15 cellular contexts compared by ENCODE assay signal in the genomic region with DNA sequence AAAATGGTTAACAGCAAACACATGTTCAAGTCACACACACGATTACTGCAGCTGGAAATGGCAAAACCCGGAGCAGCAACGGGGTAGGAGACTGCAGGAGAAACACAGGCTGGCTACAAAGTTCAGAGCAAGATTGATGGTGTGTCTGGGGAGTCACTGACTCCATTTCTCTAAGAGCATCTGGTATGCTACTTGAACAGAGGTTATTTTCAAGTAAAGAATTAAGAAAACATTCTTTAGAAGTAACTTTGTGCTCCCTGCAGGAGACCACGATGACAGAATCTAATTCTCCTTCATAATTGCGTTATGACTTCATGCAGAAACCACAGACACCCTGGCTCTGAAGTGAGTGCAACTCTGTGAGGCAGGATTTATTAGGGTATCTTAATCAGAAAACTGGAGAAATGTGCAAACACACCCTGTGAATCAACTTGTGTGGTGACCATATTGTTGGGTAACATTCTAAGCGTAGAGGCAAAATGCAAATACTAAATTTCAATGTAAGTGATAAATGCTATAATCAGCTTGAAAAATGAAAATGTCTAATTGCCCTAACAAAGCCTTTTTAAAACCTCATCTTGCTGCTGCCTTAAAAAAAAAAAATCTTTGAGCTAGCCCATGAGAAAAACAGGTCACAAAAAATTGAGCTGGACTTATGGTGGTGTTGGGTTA.
DNase-seq lines count a peak whose midpoint lies in the region; ATAC-seq, FAIRE-seq and TF ChIP-seq lines count a peak whose summit lies in the region.
"Had no signal": no experiment of that assay in that cellular context is flagged by ENCODE, and none has a peak within 500 bp of the region (broad histone marks: within the 10 kb centered on the region; RNA-seq: fewer than 3 reads in every experiment).

No MANE protein-coding gene starts in this region.

- DNase-seq in BJ (ENCODE audit: low read depth): peak; percentile 91
- no peak for DNase-seq in HTR-8/SVneo (ENCODE audit: insufficient read length, low spot score)
- DNase-seq in central memory CD8-positive, alpha-beta T cell (ENCODE audit: low spot score in 2 of 2): no peak
- no peak for DNase-seq in osteocyte (ENCODE audit: extremely low spot score, unreplicated experiment)
- DNase-seq in NCI-H748 treated with DMSO at 0.1 percent for 48 hours (lab: John Stamatoyannopoulos, UW): no peak
- DNase-seq in OCI-LY7 (ENCODE audit: low spot score): no peak
- no peak for DNase-seq in NCI-H2171 treated with DMSO at 0.1 percent for 48 hours (lab: John Stamatoyannopoulos, UW)
- DNase-seq in stomach: no peak
- DNase-seq: activated CD4-positive, alpha-beta memory T cell treated with anti-CD3 and anti-CD28 coated beads for 36 hours; activated naive CD4-positive, alpha-beta T cell; esophagus squamous epithelium; NCI-H2081 treated with DMSO at 0.1 percent for 48 hours; OCI-M1 had no signal

- no peak overlapping the region for H3K27ac Mint-ChIP-seq in central memory CD8-positive, alpha-beta T cell (ENCODE audit: low read depth)
- peak overlapping the region; percentile 63 for H3K27ac Mint-ChIP-seq in osteocyte (ENCODE audit: unreplicated experiment)
- H3K27ac Mint-ChIP-seq: activated CD4-positive, alpha-beta memory T cell treated with anti-CD3 and anti-CD28 coated beads for 36 hours had no signal

- CTCF ChIA-PET in BJ (lab: Yijun Ruan, JAX): interaction anchor here (0.5 to 1.8 kb wide), 3 partner anchors 13 to 908 kb away, joined by 3 read pairs; no protein-coding TSS in a partner anchor
- CTCF ChIA-PET in OCI-LY7 (lab: Charles Lee; ENCODE audit: unreplicated experiment): no interaction called here

- H3K4me1 Mint-ChIP-seq in central memory CD8-positive, alpha-beta T cell: peaks cover 11% of the 10 kb centered on the region
- peaks cover 53% of the 10 kb centered on the region for H3K4me1 Mint-ChIP-seq in osteocyte (ENCODE audit: unreplicated experiment)

- no peaks in the 10 kb centered on the region for H4K20me1 ChIP-seq in OCI-LY7 (ENCODE audit: insufficient read depth, low read length)

- H3K36me3 ChIP-seq in BJ (ENCODE audit: control insufficient read depth, insufficient read depth, low read length) (no peaks in the 10 kb centered on the region), OCI-LY7 (ENCODE audit: insufficient read depth, low read length) (no peaks in the 10 kb centered on the region), stomach (no peaks in the 10 kb centered on the region)
- H3K36me3 ChIP-seq: esophagus squamous epithelium had no signal

- no peak for TF ChIP-seq EP300 in stomach (IDR thresholded peaks at IDR 0.05)

- H3K9me3 ChIP-seq in OCI-LY7 (ENCODE audit: low read length) (no peaks in the 10 kb centered on the region), stomach (no peaks in the 10 kb centered on the region)
- H3K9me3 ChIP-seq: esophagus squamous epithelium had no signal

- H3K27ac ChIP-seq in OCI-LY7 (ENCODE audit: low read depth, low read length, poor library complexity, severe bottlenecking) (no peak overlapping the region), stomach (no peak overlapping the region)
- H3K27ac ChIP-seq: esophagus squamous epithelium, KMS-11 had no signal

- H3K9me3 Mint-ChIP-seq in central memory CD8-positive, alpha-beta T cell: no peaks in the 10 kb centered on the region
- no peaks in the 10 kb centered on the region for H3K9me3 Mint-ChIP-seq in osteocyte (ENCODE audit: unreplicated experiment)
- H3K9me3 Mint-ChIP-seq: activated CD4-positive, alpha-beta memory T cell treated with anti-CD3 and anti-CD28 coated beads for 36 hours had no signal

- H3K27me3 ChIP-seq in BJ (ENCODE audit: control insufficient read depth, insufficient read depth, low read length) (no peaks in the 10 kb centered on the region), stomach (no peaks in the 10 kb centered on the region)
- H3K27me3 ChIP-seq: esophagus squamous epithelium had no signal

- no peak overlapping the region for H3K4me3 ChIP-seq in BJ (ENCODE audit: low read depth, low read length)
- no peak overlapping the region for H3K4me3 ChIP-seq in OCI-LY7 (ENCODE audit: low read depth, low read length, poor library complexity, severe bottlenecking)
- no peak overlapping the region for H3K4me3 ChIP-seq in stomach
- H3K4me3 ChIP-seq: esophagus squamous epithelium had no signal

- H3K4me2 ChIP-seq in OCI-LY7 (ENCODE audit: low read length): no peak overlapping the region
- H3K4me2 ChIP-seq: KMS-11 had no signal

- no peaks in the 10 kb centered on the region for H3K27me3 Mint-ChIP-seq in central memory CD8-positive, alpha-beta T cell
- H3K27me3 Mint-ChIP-seq in osteocyte (ENCODE audit: unreplicated experiment): no peaks in the 10 kb centered on the region

- TF ChIP-seq CTCF in BJ (IDR thresholded peaks at IDR 0.05; ENCODE audit: insufficient read depth, low read depth, low read length): no peak
- TF ChIP-seq CTCF in osteocyte (IDR thresholded peaks at IDR 0.05): no peak
- no peak for TF ChIP-seq CTCF in OCI-LY7 (conservative IDR thresholded peaks at IDR 0.05; ENCODE audit: low read length)
- TF ChIP-seq CTCF in stomach (IDR thresholded peaks at IDR 0.05): no peak

- POLR2A ChIA-PET in BJ (lab: Charles Lee): no interaction called here
- POLR2A ChIA-PET in OCI-LY7 (lab: Charles Lee): interaction anchor here (0.8 to 1.5 kb wide), 4 partner anchors 13 to 81 kb away, joined by 3 to 4 read pairs (median 4); no protein-coding TSS in a partner anchor

- peak; percentile 31 for FAIRE-seq in HTR-8/SVneo (lab: Jason Lieb, UNC)
- FAIRE-seq: colon had no signal

- no peaks in the 10 kb centered on the region for H3K9me2 ChIP-seq in OCI-LY7 (ENCODE audit: insufficient read depth, low read length)

- no peak for TF ChIP-seq POLR2A in stomach (IDR thresholded peaks at IDR 0.05)

- intact Hi-C loops in OCI-LY7 (cut with micrococcal nuclease; ENCODE audit: unreplicated experiment): no loop called here
- intact Hi-C loops in stomach (cut with DNase I; ENCODE audit: low total_unique reads): no loop called here

- no peak overlapping the region for H2AFZ ChIP-seq in OCI-LY7 (ENCODE audit: low read length)

- WGBS in stomach, 5 donors: 48 to 64% (median 59%) methylated on average over 6 of the region's 6 CpGs

- ATAC-seq in central memory CD8-positive, alpha-beta T cell (replicated peaks; ENCODE audit: extremely low read depth, poor library complexity, severe bottlenecking): peak; percentile 62

- no peaks in the 10 kb centered on the region for H3K4me1 ChIP-seq in OCI-LY7 (ENCODE audit: insufficient read depth, low read length, poor library complexity, severe bottlenecking)
- H3K4me1 ChIP-seq in stomach: peaks cover 0 to 10% (median 0%) of the 10 kb centered on the region in 4 donors
- H3K4me1 ChIP-seq: esophagus squamous epithelium had no signal

- H3K36me3 Mint-ChIP-seq in central memory CD8-positive, alpha-beta T cell (ENCODE audit: insufficient read depth): no peaks in the 10 kb centered on the region
- no peaks in the 10 kb centered on the region for H3K36me3 Mint-ChIP-seq in osteocyte (ENCODE audit: unreplicated experiment)
- H3K36me3 Mint-ChIP-seq: activated CD4-positive, alpha-beta memory T cell treated with anti-CD3 and anti-CD28 coated beads for 36 hours had no signal

- no peak overlapping the region for H3K4me3 Mint-ChIP-seq in central memory CD8-positive, alpha-beta T cell
- no peak overlapping the region for H3K4me3 Mint-ChIP-seq in osteocyte (ENCODE audit: unreplicated experiment)
- H3K4me3 Mint-ChIP-seq: activated CD4-positive, alpha-beta memory T cell treated with anti-CD3 and anti-CD28 coated beads for 36 hours had no signal

- no peaks in the 10 kb centered on the region for H3K79me2 ChIP-seq in OCI-LY7 (ENCODE audit: insufficient read depth, low read depth, low read length)

- no TSS peak for BruUV-seq in OCI-LY7 (replicated peaks; lab: Mats Ljungman, UMichigan)
